In genomic region chr17:3802461-3803307, GRCh38 we compare ENCODE assay signal across 8 cellular contexts. TPM values are rescaled to one million over a fixed set of nuclear protein-coding genes. Genes with fewer than 3 reads are reported as not detected.
DNase-seq lines count a peak whose midpoint lies in the region; ATAC-seq and TF ChIP-seq lines count a peak whose summit lies in the region.

No MANE protein-coding gene starts in this region.

- DNase-seq in AG10803 (ENCODE audit: low read depth) (peak; percentile 86), NOMO-1 treated with DMSO at 0.1 percent for 48 hours (lab: John Stamatoyannopoulos, UW; ENCODE audit: unreplicated experiment) (peak; percentile 54), fibroblast of lung (ENCODE audit: low read depth in 2 of 2) (peak; percentile 91 to 95), DMS53 treated with DMSO at 0.1 percent for 48 hours (lab: John Stamatoyannopoulos, UW; ENCODE audit: unreplicated experiment) (no peak), SHP77 treated with DMSO at 0.1 percent for 48 hours (lab: John Stamatoyannopoulos, UW) (no peak), SJCRH30 (no peak)

- no peaks in the 10 kb centered on the region for H3K27me3 ChIP-seq in fibroblast of lung (ENCODE audit: control insufficient read depth, insufficient read depth, low read length)
- H3K27me3 ChIP-seq in neutrophil: no peaks in the 10 kb centered on the region
- H3K27me3 ChIP-seq in SJCRH30: no peaks in the 10 kb centered on the region

- no peak for ATAC-seq in GM21528 (IDR thresholded peaks at IDR 0.05; ENCODE audit: low FRiP score, unreplicated experiment)

- no peaks in the 10 kb centered on the region for H4K20me1 ChIP-seq in fibroblast of lung (ENCODE audit: control insufficient read depth, extremely low read depth, insufficient read depth, low read length)

- H3K4me2 ChIP-seq in fibroblast of lung (ENCODE audit: extremely low read depth, insufficient read depth, low read length): peak overlapping the region; percentile 34

- H3K4me1 ChIP-seq in fibroblast of lung (ENCODE audit: control insufficient read depth, extremely low read depth, insufficient read depth, low read length) (peaks cover 6% of the 10 kb centered on the region), neutrophil (ENCODE audit: control insufficient read depth in 1 of 2, insufficient read depth in 1 of 2, low read depth in 1 of 2, low read length in 1 of 2) (peaks cover 65 to 68% of the 10 kb centered on the region in 2 experiments), SJCRH30 (no peaks in the 10 kb centered on the region)

- no peaks in the 10 kb centered on the region for H3K9me3 ChIP-seq in fibroblast of lung (ENCODE audit: control insufficient read depth, insufficient read depth, low read depth, low read length)
- no peaks in the 10 kb centered on the region for H3K9me3 ChIP-seq in neutrophil
- no peaks in the 10 kb centered on the region for H3K9me3 ChIP-seq in SJCRH30 (replicated peaks)

- H3K27ac ChIP-seq in fibroblast of lung (ENCODE audit: insufficient read depth, low read length) (peak overlapping the region; percentile 55), neutrophil (peak overlapping the region; percentile 94), SJCRH30 (no peak overlapping the region)

- no peak overlapping the region for H3K4me3 ChIP-seq in AG10803 (ENCODE audit: low read length)
- H3K4me3 ChIP-seq in fibroblast of lung (replicated peaks in 1 of 4; ENCODE audit: control extremely low read depth in 1 of 4, insufficient read depth in 1 of 4, low read depth in 3 of 4, low read length in 4 of 4): peak overlapping the region in 1 of 4 experiments; percentile 25
- peak overlapping the region; percentile 29 to 32 for H3K4me3 ChIP-seq in neutrophil (ENCODE audit: low read depth in 1 of 2, low read length in 1 of 2)
- H3K4me3 ChIP-seq in SJCRH30: no peak overlapping the region

- H3K9ac ChIP-seq in fibroblast of lung (ENCODE audit: insufficient read depth, low read length): no peak overlapping the region

- no peak overlapping the region for H2AFZ ChIP-seq in fibroblast of lung (ENCODE audit: low read length)

- TF ChIP-seq CTCF in AG10803 (conservative IDR thresholded peaks at IDR 0.05; ENCODE audit: low read length) (no peak), fibroblast of lung (conservative IDR thresholded peaks at IDR 0.05 in 1 of 2, IDR thresholded peaks at IDR 0.05 in 1 of 2; ENCODE audit: low read depth in 1 of 2, low read length in 2 of 2) (no peak), neutrophil (IDR thresholded peaks at IDR 0.05) (no peak)

- H3K36me3 ChIP-seq in fibroblast of lung (ENCODE audit: control insufficient read depth, insufficient read depth, low read length): no peaks in the 10 kb centered on the region
- peaks cover 15% of the 10 kb centered on the region for H3K36me3 ChIP-seq in neutrophil
- H3K36me3 ChIP-seq in SJCRH30: no peaks in the 10 kb centered on the region

- H3K79me2 ChIP-seq in fibroblast of lung (ENCODE audit: control insufficient read depth, insufficient read depth, low read length): no peaks in the 10 kb centered on the region

RNA-seq across cellular contexts. Expression of gene ITGAE, which starts 1.7 kb away (rescaled TPM):
- 15.9 and 29.7 TPM in 2 replicates for total RNA-seq in fibroblast of lung
- polyA plus RNA-seq in fibroblast of lung: 72.5 and 76.6 TPM in 2 replicates
- polyA plus RNA-seq in fibroblast of lung (2012): 63.7 and 76.2 TPM in 2 replicates
- polyA minus RNA-seq in fibroblast of lung (ENCODE audit: low replicate concordance): 1.5 and 4.5 TPM in 2 replicates
- 31.0 and 31.6 TPM in 2 replicates for total RNA-seq in SJCRH30 (2014; rRNA removed; shearing (Covaris generic))

RNA-seq across cellular contexts. Expression of gene NCBP3, which starts 43.4 kb away (rescaled TPM):
- total RNA-seq in fibroblast of lung: 20.3 and 23.3 TPM in 2 replicates
- polyA plus RNA-seq in fibroblast of lung: 20.4 and 20.6 TPM in 2 replicates
- polyA plus RNA-seq in fibroblast of lung (2012): 16.9 and 22.8 TPM in 2 replicates
- polyA minus RNA-seq in fibroblast of lung (ENCODE audit: low replicate concordance): 3.6 and 3.9 TPM in 2 replicates
- 23.3 and 25.4 TPM in 2 replicates for total RNA-seq in SJCRH30 (2014; rRNA removed; shearing (Covaris generic))

Comparison
In these comparisons a context has a peak if more than half of its experiments do, and no peak if none do; other contexts are left out.
1. DNase-seq: peak in AG10803 (single experiment), NOMO-1 treated with DMSO at 0.1 percent for 48 hours (single experiment) and fibroblast of lung (2 of 2); none in DMS53 treated with DMSO at 0.1 percent for 48 hours (single experiment), SHP77 treated with DMSO at 0.1 percent for 48 hours (single experiment) and SJCRH30 (0 of 2).
2. H3K4me3 ChIP-seq: peak in neutrophil (2 of 2); none in AG10803 (single experiment) and SJCRH30 (single experiment).